ENCODE assay signal across 12 cellular contexts in the genomic region with DNA sequence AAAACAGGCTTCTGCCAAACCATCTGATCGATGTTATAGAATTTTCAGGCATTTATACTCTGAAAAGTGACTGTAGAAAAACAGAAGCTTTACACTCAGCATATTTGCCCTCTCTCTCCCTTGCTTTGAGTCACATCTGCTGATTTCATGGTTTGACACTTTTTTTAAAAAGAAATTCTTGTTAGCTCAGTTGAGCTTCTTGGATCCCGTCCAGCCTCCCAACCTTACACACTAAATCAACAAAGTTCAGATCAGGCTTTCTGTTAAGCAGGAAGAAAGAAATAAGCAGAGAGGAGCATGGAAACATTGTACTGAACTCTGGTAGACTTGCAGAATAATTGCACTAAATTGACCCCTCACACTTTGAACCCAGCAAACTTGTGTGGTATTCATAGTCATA.
A peak's percentile ranks its signal among the peaks of the same experiment; 100 is the strongest.
DNase-seq lines count a peak whose midpoint lies in the region; ATAC-seq and TF ChIP-seq lines count a peak whose summit lies in the region.
"Had no signal": no experiment of that assay in that cellular context is flagged by ENCODE, and none has a peak within 500 bp of the region (broad histone marks: within the 10 kb centered on the region; RNA-seq: fewer than 3 reads in every experiment).

No MANE protein-coding gene starts in this region.

- H3K4me3 ChIP-seq in LNCaP clone FGC (ENCODE audit: low read depth, low read length), result no peak overlapping the region
- H3K4me3 ChIP-seq in fibroblast of mammary gland (ENCODE audit: control insufficient read depth, low read depth, low read length), result no peak overlapping the region
- H3K4me3 ChIP-seq: Peyer's patch had no signal

- ATAC-seq in sciatic nerve, result no peak
- ATAC-seq: WTC11 had no signal

- DNase-seq in LNCaP clone FGC (ENCODE audit: low read depth), result peak; percentile 6
- peak; percentile 86 for DNase-seq in NCI-H69 (lab: John Stamatoyannopoulos, UW)
- peak; percentile 5 for DNase-seq in fibroblast of mammary gland (ENCODE audit: low read depth)
- DNase-seq in sciatic nerve (ENCODE audit: low spot score), result peak; percentile 61
- DNase-seq in GM03348 (ENCODE audit: low spot score), result no peak
- no peak for DNase-seq in posterior vena cava (ENCODE audit: low spot score)
- no peak for DNase-seq in inferior parietal cortex (ENCODE audit: extremely low spot score)
- DNase-seq: activated naive CD4-positive, alpha-beta T cell treated with anti-CD3 and anti-CD28 coated beads, Interleukin-2, amount 10 ng/mL, durations not matched to agents 7 days and 5 days; C1 segment of cervical spinal cord; immature natural killer cell; Peyer's patch had no signal

- intact Hi-C loops in sciatic nerve (cut with DNase I) (no loop called here), posterior vena cava (cut with DNase I) (no loop called here)

- TF ChIP-seq CTCF in LNCaP clone FGC (IDR thresholded peaks at IDR 0.05; ENCODE audit: control insufficient read depth, extremely low read depth, insufficient read depth) (no peak), fibroblast of mammary gland (conservative IDR thresholded peaks at IDR 0.05; ENCODE audit: control insufficient read depth, insufficient read depth, low read depth, low read length) (no peak)

Comparison
In these comparisons a context has a peak if more than half of its experiments do, and no peak if none do; other contexts are left out.
1. DNase-seq: peak in LNCaP clone FGC (single experiment), NCI-H69 (single experiment), fibroblast of mammary gland (single experiment) and sciatic nerve (single experiment); none in GM03348 (single experiment), posterior vena cava (single experiment) and inferior parietal cortex (single experiment).